1 cellular context compared by ENCODE assay signal in genomic region chr13:40789275-40790231, GRCh38.
TF ChIP-seq lines count a peak whose summit lies in the region.

SLC25A15 (plus strand) TSS chr13:40789611; CDS start chr13:40793227, 3,616 bp downstream.

TF ChIP-seq in HepG2, 621 proteins besides CTCF, POLR2A, EP300 and RAD21 (continued from another document and continues in another):
- TF ChIP-seq ZNF251 (CRISPR knock-in tag; IDR thresholded peaks at IDR 0.05) = no peak
- 0 out of 2 replicates have a peak, but pooled peaks have one; percentile 24 for TF ChIP-seq ZNF709 (CRISPR knock-in tag; IDR thresholded peaks at IDR 0.05)
- no peak for TF ChIP-seq DBP (CRISPR knock-in tag; IDR thresholded peaks at IDR 0.05; ENCODE audit: not compliant biosample characterization)
- TF ChIP-seq ZMYM3 (CRISPR knock-in tag; IDR thresholded peaks at IDR 0.05) = no peak
- no peak for TF ChIP-seq POLR2AphosphoS2 (IDR thresholded peaks at IDR 0.05; ENCODE audit: low read depth, low read length)
- no peak for TF ChIP-seq ARNT (IDR thresholded peaks at IDR 0.05)
- TF ChIP-seq ZFP37 (CRISPR knock-in tag; IDR thresholded peaks at IDR 0.05; ENCODE audit: borderline replicate concordance) = no peak
- no peak for TF ChIP-seq HMGA1 (CRISPR knock-in tag; conservative IDR thresholded peaks at IDR 0.05)
- TF ChIP-seq ZNF567 (CRISPR knock-in tag; IDR thresholded peaks at IDR 0.05; ENCODE audit: borderline replicate concordance) = no peak
- TF ChIP-seq PHF5A (CRISPR knock-in tag; IDR thresholded peaks at IDR 0.05; ENCODE audit: low read depth, unreplicated experiment) = no peak
- TF ChIP-seq IKZF4 (CRISPR knock-in tag; IDR thresholded peaks at IDR 0.05; ENCODE audit: borderline replicate concordance, low read depth, not compliant biosample characterization) = peak; percentile 85
- peak; percentile 92 for TF ChIP-seq SPEN (CRISPR knock-in tag; IDR thresholded peaks at IDR 0.05; ENCODE audit: low read depth)
- TF ChIP-seq ZNF274 (CRISPR knock-in tag; IDR thresholded peaks at IDR 0.05) = 0 out of 2 replicates have a peak, but pooled peaks have one; percentile 20
- no peak for TF ChIP-seq ZNF580 (CRISPR knock-in tag; IDR thresholded peaks at IDR 0.05; ENCODE audit: borderline replicate concordance, low read depth)
- TF ChIP-seq HOXA7 (CRISPR knock-in tag; IDR thresholded peaks at IDR 0.05) = no peak
- no peak for TF ChIP-seq JUNB (CRISPR knock-in tag; IDR thresholded peaks at IDR 0.05; ENCODE audit: borderline replicate concordance)
- peak; percentile 59; the same call in 1 of the 2 replicates for TF ChIP-seq ZNF510 (CRISPR knock-in tag; IDR thresholded peaks at IDR 0.05; ENCODE audit: low read depth)
- TF ChIP-seq ZFP62 (CRISPR knock-in tag; IDR thresholded peaks at IDR 0.05) = no peak
- TF ChIP-seq BCL3 (CRISPR knock-in tag; IDR thresholded peaks at IDR 0.05) = peak; percentile 29
- no peak for TF ChIP-seq KDM1A (CRISPR knock-in tag; IDR thresholded peaks at IDR 0.05)
- TF ChIP-seq ZNF263 (CRISPR knock-in tag; IDR thresholded peaks at IDR 0.05) = 0 out of 2 replicates have a peak, but pooled peaks have one; percentile 24
- TF ChIP-seq THYN1 (CRISPR knock-in tag; IDR thresholded peaks at IDR 0.05; ENCODE audit: borderline replicate concordance, low read depth) = no peak
- no peak for TF ChIP-seq SMAD1 (CRISPR knock-in tag; IDR thresholded peaks at IDR 0.05; ENCODE audit: borderline replicate concordance, low read depth)
- TF ChIP-seq SETDB1 (CRISPR knock-in tag; IDR thresholded peaks at IDR 0.05; ENCODE audit: borderline replicate concordance) = no peak
- no peak for TF ChIP-seq SRSF1 (optimal IDR thresholded peaks at IDR 0.05; ENCODE audit: low read depth, low read length)
- TF ChIP-seq CCAR2 (optimal IDR thresholded peaks at IDR 0.05; ENCODE audit: low read depth, low read length) = no peak
- TF ChIP-seq DR1 (CRISPR knock-in tag; IDR thresholded peaks at IDR 0.05) = no peak; the same call in 1 of the 2 replicates
- no peak for TF ChIP-seq ZNF275 (CRISPR knock-in tag; IDR thresholded peaks at IDR 0.05; ENCODE audit: borderline replicate concordance)
- 0 out of 2 replicates have a peak, but pooled peaks have one; percentile 18 for TF ChIP-seq GATA4 (IDR thresholded peaks at IDR 0.05; ENCODE audit: borderline replicate concordance, low read depth)
- no peak for TF ChIP-seq NCOA1 (CRISPR knock-in tag; IDR thresholded peaks at IDR 0.05)
- peak; percentile 83 for TF ChIP-seq SALL1 (CRISPR knock-in tag; IDR thresholded peaks at IDR 0.05)
- no peak for TF ChIP-seq ATF6 (CRISPR knock-in tag; conservative IDR thresholded peaks at IDR 0.05)
- no peak for TF ChIP-seq DNMT1 (CRISPR knock-in tag; IDR thresholded peaks at IDR 0.05)
- TF ChIP-seq ZNF512B (CRISPR knock-in tag; IDR thresholded peaks at IDR 0.05; ENCODE audit: borderline replicate concordance) = no peak
- TF ChIP-seq EHMT2 (IDR thresholded peaks at IDR 0.05; ENCODE audit: borderline replicate concordance, low read depth, low read length) = no peak
- no peak for TF ChIP-seq SP1 (IDR thresholded peaks at IDR 0.05)
- TF ChIP-seq SP1 (CRISPR knock-in tag; IDR thresholded peaks at IDR 0.05) = peak; percentile 27; the same call in 1 of the 2 replicates
- TF ChIP-seq ZKSCAN1 (IDR thresholded peaks at IDR 0.05; ENCODE audit: low read length) = no peak
- no peak for TF ChIP-seq DMTF1 (CRISPR knock-in tag; IDR thresholded peaks at IDR 0.05)
- no peak for TF ChIP-seq AFF4 (CRISPR knock-in tag; IDR thresholded peaks at IDR 0.05)
- TF ChIP-seq MEIS2 (CRISPR knock-in tag; IDR thresholded peaks at IDR 0.05) = peak; percentile 36; the same call in 1 of the 2 replicates
- TF ChIP-seq ZBTB25 (CRISPR knock-in tag; IDR thresholded peaks at IDR 0.05) = peak; percentile 60; the same call in 1 of the 2 replicates
- TF ChIP-seq NFRKB (IDR thresholded peaks at IDR 0.05) = no peak
- peak; percentile 29; the same call in 1 of the 2 replicates for TF ChIP-seq PAX8 (CRISPR knock-in tag; IDR thresholded peaks at IDR 0.05; ENCODE audit: borderline replicate concordance)
- TF ChIP-seq ZSCAN22 (CRISPR knock-in tag; IDR thresholded peaks at IDR 0.05) = no peak
- TF ChIP-seq E2F1 (CRISPR knock-in tag; IDR thresholded peaks at IDR 0.05) = no peak
- no peak for TF ChIP-seq SNAPC5 (CRISPR knock-in tag; IDR thresholded peaks at IDR 0.05; ENCODE audit: borderline replicate concordance)
- peak; percentile 55; the same call in 1 of the 2 replicates for TF ChIP-seq ZNF558 (CRISPR knock-in tag; IDR thresholded peaks at IDR 0.05; ENCODE audit: borderline replicate concordance)
- 0 out of 2 replicates have a peak, but pooled peaks have one; percentile 71 for TF ChIP-seq IRX3 (CRISPR knock-in tag; IDR thresholded peaks at IDR 0.05; ENCODE audit: borderline replicate concordance, low read depth)
- TF ChIP-seq ZNF124 (CRISPR knock-in tag; IDR thresholded peaks at IDR 0.05) = no peak
